Comparison of ENCODE assay signal across 1 cellular context in the genomic region with DNA sequence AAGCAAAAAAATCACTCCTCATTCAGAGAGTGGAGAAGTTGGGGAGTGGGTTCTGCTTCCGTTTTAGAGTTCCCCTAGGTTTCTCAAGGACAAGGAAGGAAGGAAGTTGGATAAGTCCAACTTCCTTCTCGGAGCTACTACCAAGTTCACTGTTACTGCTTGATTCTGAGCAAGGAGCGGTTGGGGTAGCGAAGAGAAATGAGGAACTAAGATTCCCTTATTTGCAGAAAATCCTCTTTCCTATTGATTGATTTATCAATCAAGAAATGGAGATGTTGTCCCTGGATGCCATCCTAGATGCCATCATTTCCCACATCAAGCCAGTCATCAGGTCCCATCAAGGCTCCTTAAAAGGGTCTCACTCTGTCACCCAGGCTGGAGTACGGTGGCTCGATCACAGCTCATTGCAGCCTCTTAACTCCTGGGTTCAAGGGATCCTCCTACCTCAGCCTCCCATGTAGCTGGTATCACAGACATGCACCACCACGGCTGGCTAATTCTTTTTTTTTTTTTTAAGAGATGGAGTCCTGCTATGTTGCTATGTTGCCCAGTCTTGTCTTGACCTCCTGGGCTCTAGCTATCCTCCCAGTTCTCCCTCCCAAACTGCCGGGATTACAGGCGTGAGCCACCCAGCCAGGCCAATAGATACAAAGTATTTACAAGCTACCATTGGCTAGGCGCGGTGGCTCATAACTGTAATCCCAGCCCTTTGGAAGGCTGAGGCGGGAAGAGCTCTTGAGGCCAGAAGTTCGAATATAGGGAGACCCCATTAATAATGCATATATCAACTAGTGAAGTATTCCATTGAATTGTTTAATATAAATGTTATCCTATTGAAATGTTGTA.
TF ChIP-seq lines count a peak whose summit lies in the region.

No MANE protein-coding gene starts in this region.

TF ChIP-seq in GM23338, 12 proteins besides CTCF, POLR2A, EP300 and RAD21 (continued from another document):
- TF ChIP-seq, protein P1, sequence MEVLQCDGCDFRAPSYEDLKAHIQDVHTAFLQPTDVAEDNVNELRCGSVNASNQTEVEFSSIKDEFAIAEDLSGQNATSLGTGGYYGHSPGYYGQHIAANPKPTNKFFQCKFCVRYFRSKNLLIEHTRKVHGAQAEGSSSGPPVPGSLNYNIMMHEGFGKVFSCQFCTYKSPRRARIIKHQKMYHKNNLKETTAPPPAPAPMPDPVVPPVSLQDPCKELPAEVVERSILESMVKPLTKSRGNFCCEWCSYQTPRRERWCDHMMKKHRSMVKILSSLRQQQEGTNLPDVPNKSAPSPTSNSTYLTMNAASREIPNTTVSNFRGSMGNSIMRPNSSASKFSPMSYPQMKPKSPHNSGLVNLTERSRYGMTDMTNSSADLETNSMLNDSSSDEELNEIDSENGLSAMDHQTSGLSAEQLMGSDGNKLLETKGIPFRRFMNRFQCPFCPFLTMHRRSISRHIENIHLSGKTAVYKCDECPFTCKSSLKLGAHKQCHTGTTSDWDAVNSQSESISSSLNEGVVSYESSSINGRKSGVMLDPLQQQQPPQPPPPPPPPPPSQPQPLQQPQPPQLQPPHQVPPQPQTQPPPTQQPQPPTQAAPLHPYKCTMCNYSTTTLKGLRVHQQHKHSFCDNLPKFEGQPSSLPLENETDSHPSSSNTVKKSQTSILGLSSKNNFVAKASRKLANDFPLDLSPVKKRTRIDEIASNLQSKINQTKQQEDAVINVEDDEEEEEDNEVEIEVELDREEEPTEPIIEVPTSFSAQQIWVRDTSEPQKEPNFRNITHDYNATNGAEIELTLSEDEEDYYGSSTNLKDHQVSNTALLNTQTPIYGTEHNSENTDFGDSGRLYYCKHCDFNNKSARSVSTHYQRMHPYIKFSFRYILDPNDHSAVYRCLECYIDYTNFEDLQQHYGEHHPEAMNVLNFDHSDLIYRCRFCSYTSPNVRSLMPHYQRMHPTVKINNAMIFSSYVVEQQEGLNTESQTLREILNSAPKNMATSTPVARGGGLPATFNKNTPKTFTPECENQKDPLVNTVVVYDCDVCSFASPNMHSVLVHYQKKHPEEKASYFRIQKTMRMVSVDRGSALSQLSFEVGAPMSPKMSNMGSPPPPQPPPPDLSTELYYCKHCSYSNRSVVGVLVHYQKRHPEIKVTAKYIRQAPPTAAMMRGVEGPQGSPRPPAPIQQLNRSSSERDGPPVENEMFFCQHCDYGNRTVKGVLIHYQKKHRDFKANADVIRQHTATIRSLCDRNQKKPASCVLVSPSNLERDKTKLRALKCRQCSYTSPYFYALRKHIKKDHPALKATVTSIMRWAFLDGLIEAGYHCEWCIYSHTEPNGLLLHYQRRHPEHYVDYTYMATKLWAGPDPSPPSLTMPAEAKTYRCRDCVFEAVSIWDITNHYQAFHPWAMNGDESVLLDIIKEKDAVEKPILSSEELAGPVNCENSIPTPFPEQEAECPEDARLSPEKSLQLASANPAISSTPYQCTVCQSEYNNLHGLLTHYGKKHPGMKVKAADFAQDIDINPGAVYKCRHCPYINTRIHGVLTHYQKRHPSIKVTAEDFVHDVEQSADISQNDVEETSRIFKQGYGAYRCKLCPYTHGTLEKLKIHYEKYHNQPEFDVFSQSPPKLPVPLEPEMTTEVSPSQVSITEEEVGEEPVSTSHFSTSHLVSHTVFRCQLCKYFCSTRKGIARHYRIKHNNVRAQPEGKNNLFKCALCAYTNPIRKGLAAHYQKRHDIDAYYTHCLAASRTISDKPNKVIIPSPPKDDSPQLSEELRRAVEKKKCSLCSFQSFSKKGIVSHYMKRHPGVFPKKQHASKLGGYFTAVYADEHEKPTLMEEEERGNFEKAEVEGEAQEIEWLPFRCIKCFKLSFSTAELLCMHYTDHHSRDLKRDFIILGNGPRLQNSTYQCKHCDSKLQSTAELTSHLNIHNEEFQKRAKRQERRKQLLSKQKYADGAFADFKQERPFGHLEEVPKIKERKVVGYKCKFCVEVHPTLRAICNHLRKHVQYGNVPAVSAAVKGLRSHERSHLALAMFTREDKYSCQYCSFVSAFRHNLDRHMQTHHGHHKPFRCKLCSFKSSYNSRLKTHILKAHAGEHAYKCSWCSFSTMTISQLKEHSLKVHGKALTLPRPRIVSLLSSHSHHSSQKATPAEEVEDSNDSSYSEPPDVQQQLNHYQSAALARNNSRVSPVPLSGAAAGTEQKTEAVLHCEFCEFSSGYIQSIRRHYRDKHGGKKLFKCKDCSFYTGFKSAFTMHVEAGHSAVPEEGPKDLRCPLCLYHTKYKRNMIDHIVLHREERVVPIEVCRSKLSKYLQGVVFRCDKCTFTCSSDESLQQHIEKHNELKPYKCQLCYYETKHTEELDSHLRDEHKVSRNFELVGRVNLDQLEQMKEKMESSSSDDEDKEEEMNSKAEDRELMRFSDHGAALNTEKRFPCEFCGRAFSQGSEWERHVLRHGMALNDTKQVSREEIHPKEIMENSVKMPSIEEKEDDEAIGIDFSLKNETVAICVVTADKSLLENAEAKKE (CRISPR knock-in tag; IDR thresholded peaks at IDR 0.05): no peak
- TF ChIP-seq EZH2phosphoT487 (IDR thresholded peaks at IDR 0.05; ENCODE audit: unreplicated experiment): no peak
- no peak for TF ChIP-seq JUNB (IDR thresholded peaks at IDR 0.05; ENCODE audit: unreplicated experiment)
- no peak for TF ChIP-seq NANOG (IDR thresholded peaks at IDR 0.05; ENCODE audit: borderline replicate concordance)
- no peak for TF ChIP-seq ZNF331 (CRISPR knock-in tag; IDR thresholded peaks at IDR 0.05; ENCODE audit: low read depth)
- TF ChIP-seq, protein P2, sequence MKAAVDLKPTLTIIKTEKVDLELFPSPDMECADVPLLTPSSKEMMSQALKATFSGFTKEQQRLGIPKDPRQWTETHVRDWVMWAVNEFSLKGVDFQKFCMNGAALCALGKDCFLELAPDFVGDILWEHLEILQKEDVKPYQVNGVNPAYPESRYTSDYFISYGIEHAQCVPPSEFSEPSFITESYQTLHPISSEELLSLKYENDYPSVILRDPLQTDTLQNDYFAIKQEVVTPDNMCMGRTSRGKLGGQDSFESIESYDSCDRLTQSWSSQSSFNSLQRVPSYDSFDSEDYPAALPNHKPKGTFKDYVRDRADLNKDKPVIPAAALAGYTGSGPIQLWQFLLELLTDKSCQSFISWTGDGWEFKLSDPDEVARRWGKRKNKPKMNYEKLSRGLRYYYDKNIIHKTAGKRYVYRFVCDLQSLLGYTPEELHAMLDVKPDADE (IDR thresholded peaks at IDR 0.05): no peak
- TF ChIP-seq STAT1 (IDR thresholded peaks at IDR 0.05; ENCODE audit: unreplicated experiment): no peak
